In the genomic region with DNA sequence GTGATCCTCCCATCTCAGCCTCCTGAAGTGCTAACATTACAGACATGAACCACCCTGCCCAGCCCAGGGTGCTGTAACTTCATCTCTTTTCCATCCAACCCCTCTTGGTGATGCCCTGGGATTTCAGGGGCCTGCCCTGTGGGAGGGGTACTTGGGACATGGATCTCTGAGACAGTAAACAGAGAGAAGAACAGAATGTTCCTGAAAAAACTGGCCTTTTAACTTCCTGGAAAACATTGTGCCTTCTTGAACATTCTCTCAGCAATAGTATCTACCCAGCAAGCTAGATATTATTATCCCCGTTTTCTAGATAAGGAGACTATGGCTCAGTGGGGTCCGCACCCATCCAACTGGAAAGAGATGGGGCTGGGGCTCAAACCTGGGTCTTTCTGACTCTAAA, we compare ENCODE assay signal across 4 cellular contexts. TPM values are rescaled to one million over a fixed set of nuclear protein-coding genes. Genes with fewer than 3 reads are reported as not detected.
"Had no signal": no experiment of that assay in that cellular context is flagged by ENCODE, and none has a peak within 500 bp of the region (broad histone marks: within the 10 kb centered on the region; RNA-seq: fewer than 3 reads in every experiment).

No MANE protein-coding gene starts in this region.

- DNase-seq: GDM1, GF-D8 had no signal

- H3K4me3 ChIP-seq: GM12878 had no signal

RNA-seq across cellular contexts. Expression of a gene that starts 57.0 kb away (rescaled TPM):
- total RNA-seq: G401 had no signal
